ENCODE assay signal across 22 cellular contexts in the genomic region with DNA sequence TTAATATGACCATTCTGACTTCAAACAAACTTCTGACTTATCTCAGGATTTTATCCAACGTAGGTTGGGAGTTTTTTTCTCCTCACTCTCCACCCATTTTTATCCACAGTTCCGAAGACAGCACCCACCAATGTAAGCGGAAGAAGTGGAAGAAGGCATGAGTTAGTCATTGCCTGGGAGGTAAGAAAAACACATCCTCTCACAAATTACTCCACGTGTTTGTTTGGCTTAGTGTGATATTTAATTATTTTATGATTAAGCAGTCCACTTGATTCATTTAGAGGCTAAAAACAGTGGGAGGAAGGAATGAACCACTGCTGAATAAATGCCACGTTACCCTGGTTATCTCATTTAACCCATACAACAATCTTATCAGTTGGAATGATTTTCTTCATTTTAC.
"Had no signal": no experiment of that assay in that cellular context is flagged by ENCODE, and none has a peak within 500 bp of the region (broad histone marks: within the 10 kb centered on the region; RNA-seq: fewer than 3 reads in every experiment).

No MANE protein-coding gene starts in this region.

- H3K27me3 ChIP-seq: body of pancreas, esophagus squamous epithelium, heart right ventricle, right atrium auricular region, spleen, tibial nerve had no signal

- H3K36me3 ChIP-seq: esophagus squamous epithelium, heart right ventricle, left ventricle myocardium inferior, right atrium auricular region, spleen, tibial nerve had no signal

- DNase-seq: activated CD4-positive, alpha-beta T cell treated with anti-CD3 and anti-CD28 coated beads for 36 hours; activated CD8-positive, alpha-beta memory T cell treated with anti-CD3 and anti-CD28 coated beads, Interleukin-2, amount 10 ng/mL, durations not matched to agents 7 days and 5 days; activated CD8-positive, alpha-beta T cell treated with anti-CD3 and anti-CD28 coated beads, Interleukin-2, amount 10 ng/mL, durations not matched to agents 7 days and 5 days; activated naive CD8-positive, alpha-beta T cell treated with anti-CD3 and anti-CD28 coated beads, Interleukin-2, amount 50 U/mL, for 24 hours; activated T-cell treated with anti-CD3 and anti-CD28 coated beads, Interleukin-2, amount 50 U/mL, for 48 hours; amygdala; body of pancreas; cortex of kidney; esophagus squamous epithelium; foreskin melanocyte; heart right ventricle; left ventricle myocardium inferior; mucosa of descending colon; nucleus accumbens; psoas muscle; spleen; stimulated activated naive CD4-positive, alpha-beta T cell; T-helper 17 cell had no signal

- H3K27ac ChIP-seq: body of pancreas, esophagus squamous epithelium, heart right ventricle, left ventricle myocardium inferior, parathyroid adenoma, psoas muscle, right atrium auricular region, spleen, tibial nerve had no signal

- H3K4me3 ChIP-seq: body of pancreas, esophagus squamous epithelium, heart right ventricle, left ventricle myocardium inferior, lung, mucosa of descending colon, psoas muscle, right atrium auricular region, spleen, tibial nerve had no signal

- ATAC-seq: activated CD4-positive, alpha-beta T cell treated with anti-CD3 and anti-CD28 coated beads for 36 hours; activated CD8-positive, alpha-beta memory T cell treated with anti-CD3 and anti-CD28 coated beads, Interleukin-2, amount 10 ng/mL, durations not matched to agents 7 days and 5 days; activated CD8-positive, alpha-beta T cell treated with anti-CD3 and anti-CD28 coated beads, Interleukin-2, amount 10 ng/mL, durations not matched to agents 7 days and 5 days; activated naive CD8-positive, alpha-beta T cell treated with anti-CD3 and anti-CD28 coated beads, Interleukin-2, amount 50 U/mL, for 24 hours; body of pancreas; heart right ventricle; mucosa of descending colon; psoas muscle; T-helper 17 cell had no signal
